ENCODE assay signal across 1 cellular context in genomic region chr5:109958082-109958481, GRCh38.
TF ChIP-seq lines count a peak whose summit lies in the region.

No MANE protein-coding gene starts in this region.

TF ChIP-seq in WTC11, 78 proteins besides CTCF, POLR2A, EP300 and RAD21 (continued from another document):
- no peak for TF ChIP-seq NFE2L1 (CRISPR knock-in tag; IDR thresholded peaks at IDR 0.05)
- no peak for TF ChIP-seq CREM (CRISPR knock-in tag; IDR thresholded peaks at IDR 0.05)
TF ChIP-seq in WTC11: peak in this region for 1.
